In genomic region chr3:72998489-72998888, GRCh38 we compare ENCODE assay signal across 10 cellular contexts. TPM values are rescaled to one million over a fixed set of nuclear protein-coding genes. Genes with fewer than 3 reads are reported as not detected.
A peak's percentile ranks its signal among the peaks of the same experiment; 100 is the strongest.
DNase-seq lines count a peak whose midpoint lies in the region; ATAC-seq, FAIRE-seq and TF ChIP-seq lines count a peak whose summit lies in the region.
"Had no signal": no experiment of that assay in that cellular context is flagged by ENCODE, and none has a peak within 500 bp of the region (broad histone marks: within the 10 kb centered on the region; RNA-seq: fewer than 3 reads in every experiment).

No MANE protein-coding gene starts in this region.

- ATAC-seq in gastrocnemius medialis, result no peak
- no peak for ATAC-seq in GM19324 (IDR thresholded peaks at IDR 0.05; ENCODE audit: low FRiP score, unreplicated experiment)
- no peak for ATAC-seq in GM21515 (IDR thresholded peaks at IDR 0.05; ENCODE audit: unreplicated experiment)

- DNase-seq in GM19239 (ENCODE audit: insufficient read length, low spot score), result no peak
- DNase-seq in WERI-Rb-1, result no peak
- DNase-seq in fibroblast of the aortic adventitia (ENCODE audit: low read depth), result peak; percentile 28
- DNase-seq in gastrocnemius medialis, result no peak
- DNase-seq in iPS-NIHi11 (ENCODE audit: low spot score), result no peak
- no peak for DNase-seq in ureter (ENCODE audit: low spot score)
- DNase-seq: SIG-M5 had no signal

- H3K4me3 ChIP-seq in WERI-Rb-1 (ENCODE audit: low read depth, low read length) (peak overlapping the region; percentile 17), fibroblast of the aortic adventitia (ENCODE audit: low read depth, low read length) (peak overlapping the region; percentile 86), gastrocnemius medialis (peak overlapping the region; percentile 91 to 94 (median 93))
- H3K4me3 ChIP-seq: lung had no signal

- TF ChIP-seq CTCF in WERI-Rb-1 (IDR thresholded peaks at IDR 0.05; ENCODE audit: low read depth, low read length), result no peak
- no peak for TF ChIP-seq CTCF in fibroblast of the aortic adventitia (IDR thresholded peaks at IDR 0.05; ENCODE audit: insufficient read depth, low read length)
- no peak for TF ChIP-seq CTCF in gastrocnemius medialis (IDR thresholded peaks at IDR 0.05 in 4 of 5, conservative IDR thresholded peaks at IDR 0.05 in 1 of 5)

- peaks cover 52 to 61% of the 10 kb centered on the region in 2 donors for H3K4me1 ChIP-seq in gastrocnemius medialis

- intact Hi-C loops in gastrocnemius medialis (cut with DNase I; ENCODE audit: low total_unique reads), result loop anchor here (5.0 to 10.0 kb wide), 2 partner anchors 111 to 554 kb away; partner anchors contain the start of genes GXYLT2 and RYBP

- H3K36me3 ChIP-seq in WERI-Rb-1, result peaks cover 49% of the 10 kb centered on the region
- H3K36me3 ChIP-seq in gastrocnemius medialis, result no peaks in the 10 kb centered on the region

- peak; percentile 21 for FAIRE-seq in GM19239 (lab: Jason Lieb, UNC)

- in situ Hi-C loops in gastrocnemius medialis (cut with MboI; ENCODE audit: low sequenced_read_pairs in 4 of 4), result no loop called here

- H3K27me3 ChIP-seq in WERI-Rb-1 (ENCODE audit: insufficient read depth, low read depth, severe bottlenecking), result no peaks in the 10 kb centered on the region
- no peaks in the 10 kb centered on the region for H3K27me3 ChIP-seq in gastrocnemius medialis

- H3K9me3 ChIP-seq in WERI-Rb-1 (ENCODE audit: severe bottlenecking) (no peaks in the 10 kb centered on the region), gastrocnemius medialis (no peaks in the 10 kb centered on the region)

- no peak for TF ChIP-seq POLR2A in gastrocnemius medialis (IDR thresholded peaks at IDR 0.05)

- no peak overlapping the region for H3K27ac ChIP-seq in WERI-Rb-1
- peak overlapping the region; percentile 90 to 99 (median 98) for H3K27ac ChIP-seq in gastrocnemius medialis

RNA-seq across cellular contexts. Expression of gene PPP4R2, which starts 1.9 kb away (rescaled TPM):
- total RNA-seq in fibroblast of the aortic adventitia (ENCODE audit: low replicate concordance) (54.7 and 76.9 TPM in 2 replicates), gastrocnemius medialis (10 to 100 TPM; 31.0 to 60.5 (median 47.0) TPM), ureter (69.4 TPM)

Comparison
In these comparisons a context has a peak if more than half of its experiments do, and no peak if none do; other contexts are left out.
1. H3K4me3 ChIP-seq: peak in every context shown above with its lines; median percentile 93 in gastrocnemius medialis; 86 in fibroblast of the aortic adventitia; 17 in WERI-Rb-1.